10 cellular contexts compared by ENCODE assay signal in the genomic region with DNA sequence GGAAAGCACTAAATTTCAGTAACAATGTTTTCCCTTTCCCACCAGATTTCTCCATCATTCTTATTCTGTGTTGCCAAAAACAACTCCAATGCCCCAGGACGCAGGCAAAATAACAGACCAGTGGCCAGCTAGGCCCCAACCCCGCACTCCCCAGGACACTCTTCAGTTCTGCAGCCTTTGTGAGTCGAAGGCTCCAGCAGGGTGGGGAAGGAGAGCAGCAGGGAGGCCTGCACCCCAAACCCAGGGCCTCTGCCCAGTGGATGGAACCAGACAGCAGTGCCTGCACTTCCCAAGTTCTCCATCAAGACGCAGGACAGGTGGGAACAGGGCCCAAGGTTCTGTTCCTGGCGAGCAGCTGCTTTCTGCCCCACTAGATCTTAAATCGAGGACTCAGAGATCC. TPM values are rescaled to one million over a fixed set of nuclear protein-coding genes. Genes with fewer than 3 reads are reported as not detected.
DNase-seq lines count a peak whose midpoint lies in the region; ATAC-seq, FAIRE-seq and TF ChIP-seq lines count a peak whose summit lies in the region.
"Had no signal": no experiment of that assay in that cellular context is flagged by ENCODE, and none has a peak within 500 bp of the region (broad histone marks: within the 10 kb centered on the region; RNA-seq: fewer than 3 reads in every experiment).

No MANE protein-coding gene starts in this region.

- WGBS in heart right ventricle, 2 donors, result 82 to 84% methylated on average over 6 of the region's 6 CpGs

- H3K27me3 ChIP-seq in heart right ventricle (no peaks in the 10 kb centered on the region), rectal smooth muscle tissue (ENCODE audit: control insufficient read depth, insufficient read depth, low read length) (no peaks in the 10 kb centered on the region)

- H3K9ac ChIP-seq in kidney (ENCODE audit: low read length in 2 of 2) (peak overlapping the region in 1 of 2 donors; percentile 44), rectal smooth muscle tissue (ENCODE audit: low read length) (no peak overlapping the region)

- TF ChIP-seq CTCF in heart right ventricle (IDR thresholded peaks at IDR 0.05), result no peak
- no peak for TF ChIP-seq CTCF in kidney (IDR thresholded peaks at IDR 0.05; ENCODE audit: borderline replicate concordance, extremely low read depth, insufficient read depth)

- intact Hi-C loops in heart right ventricle (cut with DNase I), result loop anchor here in 2 of 10 donors (5.0 to 10.0 kb wide), 2 partner anchors 35 to 127 kb away; a partner anchor contains a TSS
- intact Hi-C loops in left ventricle myocardium superior (cut with micrococcal nuclease), result no loop called here
- intact Hi-C loops in kidney (cut with DNase I), result no loop called here

- H3K36me3 ChIP-seq in heart right ventricle, result peaks cover 0 to 20% (median 7%) of the 10 kb centered on the region in 9 donors
- H3K36me3 ChIP-seq in kidney (ENCODE audit: control insufficient read depth in 1 of 2, insufficient read depth in 2 of 2, low read length in 2 of 2), result peaks cover under 1 to 6% of the 10 kb centered on the region in 2 donors
- peaks cover 9% of the 10 kb centered on the region for H3K36me3 ChIP-seq in rectal smooth muscle tissue (ENCODE audit: control insufficient read depth, insufficient read depth, low read length)

- H3K27ac ChIP-seq in heart right ventricle (peak overlapping the region; percentile 36 to 97 (median 94)), kidney (ENCODE audit: low read depth in 2 of 2, low read length in 2 of 2) (peak overlapping the region; percentile 68 to 98), rectal smooth muscle tissue (ENCODE audit: low read depth, low read length) (peak overlapping the region; percentile 35)

- ATAC-seq in heart right ventricle (no peak), left ventricle myocardium superior (no peak), GM18498 (IDR thresholded peaks at IDR 0.05; ENCODE audit: unreplicated experiment) (no peak), GM19463 (IDR thresholded peaks at IDR 0.05; ENCODE audit: unreplicated experiment) (no peak)

- H3K9me3 ChIP-seq in heart right ventricle (no peaks in the 10 kb centered on the region), kidney (ENCODE audit: control insufficient read depth in 1 of 2, low read length in 2 of 2) (no peaks in the 10 kb centered on the region)

- H3K4me1 ChIP-seq in heart right ventricle (peaks cover 63 to 91% (median 80%) of the 10 kb centered on the region in 9 donors), kidney (ENCODE audit: control insufficient read depth in 1 of 2, insufficient read depth in 1 of 2, low read depth in 1 of 2, low read length in 2 of 2) (peaks cover 51 to 64% of the 10 kb centered on the region in 2 donors), rectal smooth muscle tissue (ENCODE audit: control insufficient read depth, insufficient read depth, low read length) (peaks cover 42% of the 10 kb centered on the region)

- H3K4me3 ChIP-seq in heart right ventricle (no peak overlapping the region), kidney (ENCODE audit: low read length in 2 of 2) (no peak overlapping the region), rectal smooth muscle tissue (ENCODE audit: low read length) (no peak overlapping the region)

- no peak for FAIRE-seq in kidney (lab: Jason Lieb, UNC)

- DNase-seq in heart right ventricle (no peak), left ventricle myocardium superior (no peak), kidney (no peak), HuH-7.5 (ENCODE audit: low spot score) (no peak), hippocampal formation (lab: John Stamatoyannopoulos, UW) (no peak)
- DNase-seq: activated CD4-positive, alpha-beta T cell treated with anti-CD3 and anti-CD28 coated beads, Interleukin-2, amount 50 U/mL, for 48 hours; activated naive CD4-positive, alpha-beta T cell had no signal

RNA-seq across cellular contexts. Expression of a gene that starts 34.4 kb away (rescaled TPM):
- total RNA-seq in heart right ventricle (10 to 100 TPM in 7 of 10 donors, 1 to 10 TPM in 3; 8.4 to 16.8 (median 11.4) TPM), left ventricle myocardium superior (7.4 TPM), kidney (35.5 TPM)
- polyA plus RNA-seq in heart right ventricle (1 to 10 TPM; 5.8 to 5.9 TPM), kidney (ENCODE audit: insufficient read depth, low read depth, low replicate concordance) (11.7 TPM)

Comparison
In these comparisons a context has a peak if more than half of its experiments do, and no peak if none do; other contexts are left out.
1. H3K27ac ChIP-seq: peak in every context shown above with its lines; median percentile 94 in heart right ventricle; 83 in kidney; 35 in rectal smooth muscle tissue.